ENCODE assay signal across 1 cellular context in genomic region chr5:69032009-69032408, GRCh38.
TF ChIP-seq lines count a peak whose summit lies in the region.

No MANE protein-coding gene starts in this region.

TF ChIP-seq in HepG2, 621 proteins besides CTCF, POLR2A, EP300 and RAD21 (continued from another document):
- TF ChIP-seq E2F1 (CRISPR knock-in tag; IDR thresholded peaks at IDR 0.05) (no peak), ZNF205 (CRISPR knock-in tag; IDR thresholded peaks at IDR 0.05) (no peak), ZSCAN20 (CRISPR knock-in tag; IDR thresholded peaks at IDR 0.05; ENCODE audit: borderline replicate concordance) (no peak), ZFX (CRISPR knock-in tag; IDR thresholded peaks at IDR 0.05; ENCODE audit: low read depth) (no peak), NR2C2 (CRISPR knock-in tag; IDR thresholded peaks at IDR 0.05; ENCODE audit: borderline replicate concordance) (no peak)
